Comparison of ENCODE assay signal across 8 cellular contexts in the genomic region with DNA sequence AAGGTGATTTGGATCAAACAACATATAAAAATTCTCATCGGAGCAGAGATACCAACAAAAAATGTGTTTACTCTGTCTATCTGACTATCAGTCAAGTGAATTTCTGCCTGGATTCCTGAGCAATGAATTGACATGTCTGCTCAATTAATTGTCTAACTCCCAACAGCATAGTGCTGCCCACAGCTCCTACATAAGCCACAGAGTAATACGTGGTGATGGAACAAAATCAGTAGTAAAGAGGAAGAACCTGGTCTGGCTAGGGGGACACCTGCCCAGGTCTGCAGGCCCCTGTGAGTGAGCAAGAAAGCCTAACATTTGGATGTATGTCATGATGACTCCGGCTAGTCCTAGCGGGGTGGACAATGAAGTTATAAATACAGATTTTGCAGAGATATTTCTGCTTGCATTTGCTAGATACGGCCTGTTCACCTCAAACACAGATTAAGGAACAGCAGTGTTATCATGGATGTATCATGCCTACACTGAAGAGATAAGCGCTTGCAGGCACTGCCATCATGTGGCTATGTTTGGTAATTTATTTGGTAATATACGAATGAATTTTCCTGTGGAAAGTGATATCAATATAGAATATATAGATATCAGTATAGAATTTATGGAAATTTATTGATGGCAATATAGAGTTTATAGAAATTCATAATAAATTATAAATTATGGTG.
A peak's percentile ranks its signal among the peaks of the same experiment; 100 is the strongest.
DNase-seq lines count a peak whose midpoint lies in the region; ATAC-seq, FAIRE-seq and TF ChIP-seq lines count a peak whose summit lies in the region.

No MANE protein-coding gene starts in this region.

- FAIRE-seq in frontal cortex (lab: Jason Lieb, UNC), result no peak

- no peaks in the 10 kb centered on the region for H3F3A ChIP-seq in PC-3 (ENCODE audit: low read length, unreplicated experiment)

- no peak for TF ChIP-seq POLR2A in prostate gland (IDR thresholded peaks at IDR 0.05)

- ATAC-seq in PC-3 (peak; percentile 89), aorta (ENCODE audit: low FRiP score) (no peak)

- CTCF ChIA-PET in PC-3 (lab: Charles Lee), result interaction anchor here (0.6 kb wide), 1 partner anchor 457 kb away, joined by 5 read pairs; no protein-coding TSS in a partner anchor

- H3K9ac ChIP-seq in Karpas-422 (ENCODE audit: low read length) (no peak overlapping the region), PC-3 (ENCODE audit: low read length) (no peak overlapping the region)

- H3K36me3 ChIP-seq in Karpas-422 (ENCODE audit: insufficient read depth, low read length), result no peaks in the 10 kb centered on the region
- no peaks in the 10 kb centered on the region for H3K36me3 ChIP-seq in PC-3 (ENCODE audit: low read depth, low read length)
- H3K36me3 ChIP-seq in prostate gland, result no peaks in the 10 kb centered on the region
- no peaks in the 10 kb centered on the region for H3K36me3 ChIP-seq in aorta (ENCODE audit: control insufficient read depth in 1 of 2, insufficient read depth in 2 of 2, low read length in 1 of 2)

- H3K79me2 ChIP-seq in Karpas-422 (ENCODE audit: low read length), result no peaks in the 10 kb centered on the region
- H3K79me2 ChIP-seq in PC-3 (ENCODE audit: low read length), result no peaks in the 10 kb centered on the region

- no peaks in the 10 kb centered on the region for H3K9me3 ChIP-seq in Karpas-422 (ENCODE audit: low read length)
- no peaks in the 10 kb centered on the region for H3K9me3 ChIP-seq in PC-3 (ENCODE audit: low read length)
- no peaks in the 10 kb centered on the region for H3K9me3 ChIP-seq in prostate gland
- no peaks in the 10 kb centered on the region for H3K9me3 ChIP-seq in aorta (ENCODE audit: control insufficient read depth, low read length)

- no peak overlapping the region for H3K4me3 ChIP-seq in Karpas-422 (ENCODE audit: low read length)
- peak overlapping the region; percentile 10; the same call in 1 of the 2 replicates for H3K4me3 ChIP-seq in PC-3 (ENCODE audit: low read length)
- H3K4me3 ChIP-seq in prostate gland, result no peak overlapping the region
- no peak overlapping the region for H3K4me3 ChIP-seq in aorta (ENCODE audit: low read length in 2 of 2)

- H3K27me3 ChIP-seq in Karpas-422 (ENCODE audit: low read length), result no peaks in the 10 kb centered on the region
- H3K27me3 ChIP-seq in PC-3 (ENCODE audit: low read length), result no peaks in the 10 kb centered on the region
- no peaks in the 10 kb centered on the region for H3K27me3 ChIP-seq in prostate gland (replicated peaks; ENCODE audit: insufficient read depth)
- H3K27me3 ChIP-seq in aorta (ENCODE audit: control insufficient read depth in 1 of 2, insufficient read depth in 2 of 2, low read length in 1 of 2), result no peaks in the 10 kb centered on the region

- H3K4me2 ChIP-seq in Karpas-422 (ENCODE audit: low read depth, low read length, poor library complexity, severe bottlenecking) (no peak overlapping the region), PC-3 (ENCODE audit: low read length) (peak overlapping the region; percentile 51)

- H3K4me1 ChIP-seq in Karpas-422 (ENCODE audit: low read length), result peaks cover 11% of the 10 kb centered on the region
- H3K4me1 ChIP-seq in PC-3 (ENCODE audit: insufficient read depth, low read length), result peaks cover 8% of the 10 kb centered on the region
- H3K4me1 ChIP-seq in prostate gland (replicated peaks), result no peaks in the 10 kb centered on the region
- H3K4me1 ChIP-seq in aorta (ENCODE audit: control insufficient read depth in 1 of 2, insufficient read depth in 2 of 2, low read length in 2 of 2), result no peaks in the 10 kb centered on the region

- H2AFZ ChIP-seq in Karpas-422 (ENCODE audit: low read length), result no peak overlapping the region
- H2AFZ ChIP-seq in PC-3 (ENCODE audit: low read length), result peak overlapping the region; percentile 56; the same call in 1 of the 2 replicates

- intact Hi-C loops in PC-3 (cut with micrococcal nuclease), result loop anchor here (1.0 to 5.0 kb wide), 4 partner anchors 97 to 519 kb away; no protein-coding TSS in a partner anchor
- intact Hi-C loops in prostate gland (cut with DNase I), result loop anchor here (5.0 to 10.0 kb wide), 2 partner anchors 100 to 458 kb away; no protein-coding TSS in a partner anchor
- intact Hi-C loops in aorta (cut with DNase I), result loop anchor here in 1 of 2 donors (5.0 to 10.0 kb wide), 2 partner anchors 370 to 458 kb away; no protein-coding TSS in a partner anchor

- H3K9me2 ChIP-seq in Karpas-422 (replicated peaks; ENCODE audit: insufficient read depth, low read length), result no peaks in the 10 kb centered on the region
- H3K9me2 ChIP-seq in PC-3 (replicated peaks; ENCODE audit: low read length), result no peaks in the 10 kb centered on the region

- POLR2A ChIA-PET in PC-3 (lab: Charles Lee; ENCODE audit: unreplicated experiment), result no interaction called here

- BruUV-seq in PC-3 (replicated peaks; lab: Mats Ljungman, UMichigan), result no TSS peak

- peak; percentile 70 for TF ChIP-seq CTCF in PC-3 (conservative IDR thresholded peaks at IDR 0.05; ENCODE audit: low read depth, low read length)
- TF ChIP-seq CTCF in prostate gland (IDR thresholded peaks at IDR 0.05), result peak; percentile 41 to 80 (median 63)

- H4K20me1 ChIP-seq in Karpas-422 (ENCODE audit: insufficient read depth, low read depth, low read length) (no peaks in the 10 kb centered on the region), PC-3 (ENCODE audit: low read length) (no peaks in the 10 kb centered on the region)

- H3K27ac ChIP-seq in Karpas-422 (ENCODE audit: low read length) (no peak overlapping the region), PC-3 (ENCODE audit: low read length) (no peak overlapping the region), prostate gland (no peak overlapping the region), aorta (ENCODE audit: low read depth in 1 of 2, low read length in 2 of 2) (no peak overlapping the region)

- DNase-seq in GM03348 (ENCODE audit: low spot score) (peak; percentile 68), Karpas-422 (peak; percentile 81), PC-3 (peak; percentile 81), activated T-helper 1 cell treated with Interleukin-2 at 50 U/mL for 16 hours (ENCODE audit: low read depth) (peak; percentile 18), frontal cortex (ENCODE audit: low spot score in 2 of 2) (peak; percentile 18 to 43), prostate gland (ENCODE audit: low spot score) (peak; percentile 36), aorta (no peak), GM19240 (ENCODE audit: insufficient read length, low spot score) (no peak)

- WGBS in prostate gland, result 16% methylated on average over 7 of the region's 7 CpGs
- WGBS in aorta, 2 donors, result 29 to 31% methylated on average over 7 of the region's 7 CpGs

Comparison
In these comparisons a context has a peak if more than half of its experiments do, and no peak if none do; other contexts are left out.
1. DNase-seq: peak in GM03348 (single experiment), Karpas-422 (single experiment), PC-3 (single experiment), activated T-helper 1 cell treated with Interleukin-2 at 50 U/mL for 16 hours (single experiment), frontal cortex (2 of 2) and prostate gland (single experiment); none in aorta (0 of 2) and GM19240 (single experiment).